8 cellular contexts compared by ENCODE assay signal in the genomic region with DNA sequence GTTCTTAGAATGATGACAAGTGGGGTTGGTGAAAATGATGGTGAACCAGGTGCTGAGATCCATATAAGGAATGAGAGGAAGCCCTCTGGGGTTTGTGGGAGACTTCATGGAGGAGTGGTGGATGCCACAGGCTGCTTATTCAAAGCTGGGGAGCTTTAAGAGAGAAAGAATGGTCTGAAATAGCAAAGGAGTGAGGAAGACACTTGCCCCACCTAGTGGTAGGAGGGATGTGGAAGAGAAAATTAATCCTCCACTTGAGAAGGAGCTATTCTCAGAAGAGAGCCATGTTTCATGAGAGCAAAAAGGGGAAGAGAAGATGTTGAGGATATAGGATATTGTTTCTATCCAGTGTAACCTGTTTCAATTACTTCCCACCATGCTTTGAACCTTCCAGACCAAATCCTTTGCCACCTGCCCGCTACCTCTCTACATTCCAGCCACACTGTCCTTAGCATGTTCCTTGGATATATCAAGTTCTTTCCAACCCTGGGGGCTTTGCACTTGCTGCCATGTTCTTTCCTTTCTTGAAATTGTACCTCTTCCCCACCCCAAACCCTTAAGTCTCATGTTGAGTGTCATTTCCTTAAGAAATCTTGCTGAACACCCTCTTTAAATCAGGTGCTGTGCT. TPM values are rescaled to one million over a fixed set of nuclear protein-coding genes. Genes with fewer than 3 reads are reported as not detected.
DNase-seq lines count a peak whose midpoint lies in the region; ATAC-seq and TF ChIP-seq lines count a peak whose summit lies in the region.

No MANE protein-coding gene starts in this region.

- H3K27ac ChIP-seq in brain microvascular endothelial cell (no peak overlapping the region), lung (ENCODE audit: low read depth in 1 of 2, low read length in 1 of 2) (no peak overlapping the region)

- in situ Hi-C loops in brain microvascular endothelial cell (cut with HindIII; ENCODE audit: low pct_ligation_motif_present, low sequenced_read_pairs), result no loop called here

- no peaks in the 10 kb centered on the region for H3K4me1 ChIP-seq in lung (ENCODE audit: control insufficient read depth in 2 of 2, insufficient read depth in 2 of 2, low read length in 2 of 2)

- POLR2A ChIA-PET in HEK293T (lab: Yijun Ruan, JAX), result interaction anchor here (1.2 kb wide), 1 partner anchor 52 kb away, joined by 4 read pairs; no protein-coding TSS in a partner anchor

- CTCF ChIA-PET in HEK293T (lab: Yijun Ruan, JAX), result interaction anchor here (0.6 to 1.5 kb wide), 17 partner anchors 9 to 603 kb away, joined by 3 to 24 read pairs (median 4); partner anchors contain the start of gene CACNA1E

- WGBS in lung, 2 donors, result 90 to 100% methylated on average over 1 of the region's 1 CpG

- H3K27me3 ChIP-seq in brain microvascular endothelial cell (replicated peaks), result no peaks in the 10 kb centered on the region
- no peaks in the 10 kb centered on the region for H3K27me3 ChIP-seq in lung (ENCODE audit: control insufficient read depth, insufficient read depth)

- peak; percentile 70 for TF ChIP-seq CTCF in brain microvascular endothelial cell (IDR thresholded peaks at IDR 0.05; ENCODE audit: low read depth, low read length, missing control alignments)
- TF ChIP-seq CTCF in lung (IDR thresholded peaks at IDR 0.05; ENCODE audit: control extremely low read depth, extremely low read depth), result peak; percentile 14

- no peak for ATAC-seq in lung (ENCODE audit: insufficient read depth, low FRiP score)
- no peak for ATAC-seq in HG02588 (IDR thresholded peaks at IDR 0.05; ENCODE audit: unreplicated experiment)

- H3K4me3 ChIP-seq in brain microvascular endothelial cell (ENCODE audit: low read depth, low read length) (no peak overlapping the region), lung (no peak overlapping the region)

- no peaks in the 10 kb centered on the region for H3K36me3 ChIP-seq in brain microvascular endothelial cell (replicated peaks)
- no peaks in the 10 kb centered on the region for H3K36me3 ChIP-seq in lung (ENCODE audit: control insufficient read depth in 2 of 2, insufficient read depth in 2 of 2, low read length in 2 of 2)

- H3K9me3 ChIP-seq in lung (ENCODE audit: control insufficient read depth in 2 of 2, insufficient read depth in 1 of 2, low read length in 1 of 2), result no peaks in the 10 kb centered on the region

- DNase-seq in NCI-H510A treated with DMSO at 0.1 percent for 48 hours (lab: John Stamatoyannopoulos, UW) (peak; percentile 36), NCI-H510A (lab: John Stamatoyannopoulos, UW) (no peak), HEK293T (ENCODE audit: extremely low spot score) (peak; percentile 62), NCI-H748 (lab: John Stamatoyannopoulos, UW; ENCODE audit: unreplicated experiment) (peak; percentile 34), brain microvascular endothelial cell (peak; percentile 33), lung (ENCODE audit: low spot score) (no peak), ecto neural progenitor cell (ENCODE audit: low spot score) (no peak)

TF ChIP-seq in HEK293T, 16 proteins besides CTCF, POLR2A, EP300 and RAD21:
- TF ChIP-seq, protein P1, sequence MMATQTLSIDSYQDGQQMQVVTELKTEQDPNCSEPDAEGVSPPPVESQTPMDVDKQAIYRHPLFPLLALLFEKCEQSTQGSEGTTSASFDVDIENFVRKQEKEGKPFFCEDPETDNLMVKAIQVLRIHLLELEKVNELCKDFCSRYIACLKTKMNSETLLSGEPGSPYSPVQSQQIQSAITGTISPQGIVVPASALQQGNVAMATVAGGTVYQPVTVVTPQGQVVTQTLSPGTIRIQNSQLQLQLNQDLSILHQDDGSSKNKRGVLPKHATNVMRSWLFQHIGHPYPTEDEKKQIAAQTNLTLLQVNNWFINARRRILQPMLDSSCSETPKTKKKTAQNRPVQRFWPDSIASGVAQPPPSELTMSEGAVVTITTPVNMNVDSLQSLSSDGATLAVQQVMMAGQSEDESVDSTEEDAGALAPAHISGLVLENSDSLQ (IDR thresholded peaks at IDR 0.05), result no peak
- no peak for TF ChIP-seq SUZ12 (IDR thresholded peaks at IDR 0.05)
- TF ChIP-seq BHLHE40 (IDR thresholded peaks at IDR 0.05; ENCODE audit: borderline replicate concordance), result no peak
- TF ChIP-seq ELF4 (IDR thresholded peaks at IDR 0.05), result no peak

RNA-seq across cellular contexts. Expression of gene ZNF648, which starts 19.6 kb away (rescaled TPM):
- total RNA-seq in lung, result under 1 TPM; 0.09 to 0.20 TPM
- polyA plus RNA-seq in lung, result under 1 TPM in 1 of 2 donors, not detected in 1; 0.21 TPM

Comparison
In these comparisons a context has a peak if more than half of its experiments do, and no peak if none do; other contexts are left out.
1. DNase-seq: peak in NCI-H510A treated with DMSO at 0.1 percent for 48 hours (single experiment), HEK293T (single experiment), NCI-H748 (single experiment) and brain microvascular endothelial cell (single experiment); none in NCI-H510A (single experiment), lung (single experiment) and ecto neural progenitor cell (single experiment).